Comparison of ENCODE assay signal across 16 cellular contexts in genomic region chr1:42784547-42784945, GRCh38. TPM values are rescaled to one million over a fixed set of nuclear protein-coding genes. Genes with fewer than 3 reads are reported as not detected.
DNase-seq lines count a peak whose midpoint lies in the region; ATAC-seq and TF ChIP-seq lines count a peak whose summit lies in the region.
"Had no signal": no experiment of that assay in that cellular context is flagged by ENCODE, and none has a peak within 500 bp of the region (broad histone marks: within the 10 kb centered on the region; RNA-seq: fewer than 3 reads in every experiment).

No MANE protein-coding gene starts in this region.

- H3K4me2 ChIP-seq in BLaER1 treated with 17β-estradiol and CSF1 and Interleukin-3, amounts not matched to agents 10 nM and 100 nM = peak overlapping the region; percentile 66 to 83 (median 73); a peak in 20 of 22 replicates
- H3K4me2 ChIP-seq in fibroblast of lung (ENCODE audit: extremely low read depth, insufficient read depth, low read length) = peak overlapping the region; percentile 79

- no peak overlapping the region for H2AFZ ChIP-seq in fibroblast of lung (ENCODE audit: low read length)

- CTCF ChIA-PET in Panc1 (lab: Charles Lee) = no interaction called here

- peaks cover 0 to 11% (median 0%) of the 10 kb centered on the region in 11 experiments; a peak in 4 of 22 replicates for H3K27me3 ChIP-seq in BLaER1 treated with 17β-estradiol and CSF1 and Interleukin-3, amounts not matched to agents 10 nM and 100 nM
- no peaks in the 10 kb centered on the region for H3K27me3 ChIP-seq in Panc1 (ENCODE audit: control insufficient read depth, insufficient read depth, low read length)
- H3K27me3 ChIP-seq in fibroblast of lung (ENCODE audit: control insufficient read depth, insufficient read depth, low read length) = no peaks in the 10 kb centered on the region
- H3K27me3 ChIP-seq: upper lobe of left lung had no signal

- no peak overlapping the region for H3K9ac ChIP-seq in BLaER1 treated with 17β-estradiol and CSF1 and Interleukin-3, amounts not matched to agents 10 nM and 100 nM
- H3K9ac ChIP-seq in fibroblast of lung (ENCODE audit: insufficient read depth, low read length) = no peak overlapping the region

- peak overlapping the region in 1 of 10 experiments; percentile 32; a peak in 2 of 20 replicates for H3K4me3 ChIP-seq in BLaER1 treated with 17β-estradiol and CSF1 and Interleukin-3, amounts not matched to agents 10 nM and 100 nM
- H3K4me3 ChIP-seq in Panc1 (ENCODE audit: low read depth in 2 of 2, low read length in 2 of 2) (no peak overlapping the region), fibroblast of lung (replicated peaks in 1 of 4; ENCODE audit: control extremely low read depth in 1 of 4, insufficient read depth in 1 of 4, low read depth in 3 of 4, low read length in 4 of 4) (no peak overlapping the region), skeletal muscle cell (ENCODE audit: low read depth, low read length) (peak overlapping the region; percentile 46)

- 0 out of 22 replicates have a peak overlapping the region, but pooled peaks of 1 of the 11 experiments have one; percentile 11 for H3K27ac ChIP-seq in BLaER1 treated with 17β-estradiol and CSF1 and Interleukin-3, amounts not matched to agents 10 nM and 100 nM
- H3K27ac ChIP-seq in Panc1 (ENCODE audit: low read length) (no peak overlapping the region), fibroblast of lung (ENCODE audit: insufficient read depth, low read length) (no peak overlapping the region)
- H3K27ac ChIP-seq: C4-2B, GM23248, upper lobe of left lung had no signal

- no peaks in the 10 kb centered on the region for H3K79me2 ChIP-seq in fibroblast of lung (ENCODE audit: control insufficient read depth, insufficient read depth, low read length)

- intact Hi-C loops in Panc1 (cut with micrococcal nuclease; ENCODE audit: unreplicated experiment) = no loop called here

- no TSS peak for BruUV-seq in Panc1 (replicated peaks; lab: Mats Ljungman, UMichigan)

- ATAC-seq in Panc1 = peak; percentile 32; the same call in 1 of the 2 replicates

- H3K9me3 ChIP-seq in BLaER1 treated with 17β-estradiol and CSF1 and Interleukin-3, amounts not matched to agents 10 nM and 100 nM (replicated peaks in 1 of 11) = no peaks in the 10 kb centered on the region
- H3K9me3 ChIP-seq in Panc1 (ENCODE audit: control insufficient read depth, insufficient read depth, low read depth, low read length) = no peaks in the 10 kb centered on the region
- H3K9me3 ChIP-seq in fibroblast of lung (ENCODE audit: control insufficient read depth, insufficient read depth, low read depth, low read length) = no peaks in the 10 kb centered on the region
- H3K9me3 ChIP-seq: upper lobe of left lung had no signal

- H3K4me1 ChIP-seq in BLaER1 treated with 17β-estradiol and CSF1 and Interleukin-3, amounts not matched to agents 10 nM and 100 nM = peaks cover 13 to 36% (median 20%) of the 10 kb centered on the region in 10 experiments
- H3K4me1 ChIP-seq in Panc1 (ENCODE audit: control insufficient read depth, insufficient read depth, low read length) (no peaks in the 10 kb centered on the region), fibroblast of lung (ENCODE audit: control insufficient read depth, extremely low read depth, insufficient read depth, low read length) (no peaks in the 10 kb centered on the region)

- in situ Hi-C loops in Panc1 (cut with HindIII; ENCODE audit: low pct_unique_long_range_greater_than_20kb, low sequenced_read_pairs) = no loop called here

- POLR2A ChIA-PET in Panc1 (lab: Charles Lee) = no interaction called here

- peaks cover 11 to 44% (median 35%) of the 10 kb centered on the region in 11 experiments for H3K36me3 ChIP-seq in BLaER1 treated with 17β-estradiol and CSF1 and Interleukin-3, amounts not matched to agents 10 nM and 100 nM
- H3K36me3 ChIP-seq in Panc1 (ENCODE audit: control insufficient read depth, insufficient read depth, low read length) (no peaks in the 10 kb centered on the region), fibroblast of lung (ENCODE audit: control insufficient read depth, insufficient read depth, low read length) (no peaks in the 10 kb centered on the region)

- DNase-seq in Panc1 (ENCODE audit: low read depth, low spot score) = no peak
- DNase-seq in fibroblast of lung (ENCODE audit: low read depth in 2 of 2) = no peak
- no peak for DNase-seq in skeletal muscle cell (ENCODE audit: low read depth)
- DNase-seq in SIG-M5 treated with dmso at 0.1 percent for 504 hours (lab: John Stamatoyannopoulos, UW; ENCODE audit: unreplicated experiment) = no peak
- no peak for DNase-seq in mucosa of gallbladder (ENCODE audit: low spot score)
- DNase-seq in hypothalamus (lab: John Stamatoyannopoulos, UW) = no peak
- DNase-seq: activated CD4-positive, CD25-positive, alpha-beta regulatory T cell treated with anti-CD3 and anti-CD28 coated beads, Interleukin-2, amount 50 U/mL, for 72 hours; cerebellar nuclear complex; kidney glomerular epithelial cell; NCI-H2081 treated with DMSO at 0.1 percent for 48 hours had no signal

- peaks cover 0 to 14% (median 0%) of the 10 kb centered on the region in 11 experiments; a peak in 3 of 22 replicates for H4K20me1 ChIP-seq in BLaER1 treated with 17β-estradiol and CSF1 and Interleukin-3, amounts not matched to agents 10 nM and 100 nM
- H4K20me1 ChIP-seq in fibroblast of lung (ENCODE audit: control insufficient read depth, extremely low read depth, insufficient read depth, low read length) = no peaks in the 10 kb centered on the region

- TF ChIP-seq CTCF in Panc1 (IDR thresholded peaks at IDR 0.05) (no peak), fibroblast of lung (conservative IDR thresholded peaks at IDR 0.05 in 1 of 2, IDR thresholded peaks at IDR 0.05 in 1 of 2; ENCODE audit: low read depth in 1 of 2, low read length in 2 of 2) (no peak)

RNA-seq across cellular contexts. Expression of gene TMEM269, which starts 0.2 kb away (rescaled TPM):
- total RNA-seq in Panc1 (2021; ENCODE audit: unreplicated experiment) = 0.13 TPM
- not detected for polyA plus RNA-seq in Panc1 (2012; ENCODE audit: insufficient read length)
- 0.17 TPM in 1 of 2 replicates, not detected in the other for total RNA-seq in fibroblast of lung
- polyA plus RNA-seq in fibroblast of lung = 0.06 and 0.10 TPM in 2 replicates
- 0.03 TPM in 1 of 2 replicates, not detected in the other for polyA plus RNA-seq in fibroblast of lung (2012)
- not detected in 2 replicates for polyA minus RNA-seq in fibroblast of lung (ENCODE audit: low replicate concordance)
- 0.06 TPM for total RNA-seq in mucosa of gallbladder
- total RNA-seq: Daoy, GM23248, renal cortical epithelial cell had no signal
- polyA plus RNA-seq: GM23248 had no signal

RNA-seq across cellular contexts. Expression of gene C1orf50, which starts 17.5 kb away (rescaled TPM):
- 5.8 TPM for total RNA-seq in Panc1 (2021; ENCODE audit: unreplicated experiment)
- polyA plus RNA-seq in Panc1 (2012; ENCODE audit: insufficient read length) = 2.3 TPM
- 4.4 and 5.9 TPM in 2 replicates for total RNA-seq in fibroblast of lung
- polyA plus RNA-seq in fibroblast of lung = 7.8 and 9.5 TPM in 2 replicates
- polyA plus RNA-seq in fibroblast of lung (2012) = 2.9 and 3.0 TPM in 2 replicates
- 1.4 and 1.9 TPM in 2 replicates for polyA minus RNA-seq in fibroblast of lung (ENCODE audit: low replicate concordance)
- total RNA-seq in mucosa of gallbladder = 6.7 TPM

RNA-seq across cellular contexts. Expression of gene P3H1, which starts 17.7 kb away (rescaled TPM):
- total RNA-seq in Panc1 (2021; ENCODE audit: unreplicated experiment) = 84.8 TPM
- polyA plus RNA-seq in Panc1 (2012; ENCODE audit: insufficient read length) = 78.1 TPM
- total RNA-seq in fibroblast of lung = 56.8 and 68.5 TPM in 2 replicates
- 87.6 and 108 TPM in 2 replicates for polyA plus RNA-seq in fibroblast of lung
- polyA plus RNA-seq in fibroblast of lung (2012) = 73.6 and 85.4 TPM in 2 replicates
- polyA minus RNA-seq in fibroblast of lung (ENCODE audit: low replicate concordance) = 176 and 246 TPM in 2 replicates
- total RNA-seq in mucosa of gallbladder = 41.9 TPM

RNA-seq across cellular contexts. Expression of gene ERMAP, which starts 32.4 kb away (rescaled TPM):
- total RNA-seq in Panc1 (2021; ENCODE audit: unreplicated experiment) = 15.3 TPM
- 5.9 TPM for polyA plus RNA-seq in Panc1 (2012; ENCODE audit: insufficient read length)
- total RNA-seq in fibroblast of lung = 17.2 and 37.2 TPM in 2 replicates
- polyA plus RNA-seq in fibroblast of lung = 16.3 and 19.4 TPM in 2 replicates
- polyA plus RNA-seq in fibroblast of lung (2012) = 8.3 and 9.4 TPM in 2 replicates
- polyA minus RNA-seq in fibroblast of lung (ENCODE audit: low replicate concordance) = 11.4 and 13.2 TPM in 2 replicates
- 16.6 TPM for total RNA-seq in mucosa of gallbladder

RNA-seq across cellular contexts. Expression of gene SVBP, which starts 32.7 kb away (rescaled TPM):
- total RNA-seq in Panc1 (2021; ENCODE audit: unreplicated experiment) (21.2 TPM), fibroblast of lung (21.6 and 24.9 TPM in 2 replicates), mucosa of gallbladder (17.8 TPM)
- polyA plus RNA-seq in Panc1 (2012; ENCODE audit: insufficient read length) = 17.1 TPM
- polyA plus RNA-seq in fibroblast of lung = 20.9 and 33.4 TPM in 2 replicates
- polyA plus RNA-seq in fibroblast of lung (2012) = 21.5 and 30.2 TPM in 2 replicates
- not detected in 2 replicates for polyA minus RNA-seq in fibroblast of lung (ENCODE audit: low replicate concordance)
